24 cellular contexts compared by ENCODE assay signal in the genomic region with DNA sequence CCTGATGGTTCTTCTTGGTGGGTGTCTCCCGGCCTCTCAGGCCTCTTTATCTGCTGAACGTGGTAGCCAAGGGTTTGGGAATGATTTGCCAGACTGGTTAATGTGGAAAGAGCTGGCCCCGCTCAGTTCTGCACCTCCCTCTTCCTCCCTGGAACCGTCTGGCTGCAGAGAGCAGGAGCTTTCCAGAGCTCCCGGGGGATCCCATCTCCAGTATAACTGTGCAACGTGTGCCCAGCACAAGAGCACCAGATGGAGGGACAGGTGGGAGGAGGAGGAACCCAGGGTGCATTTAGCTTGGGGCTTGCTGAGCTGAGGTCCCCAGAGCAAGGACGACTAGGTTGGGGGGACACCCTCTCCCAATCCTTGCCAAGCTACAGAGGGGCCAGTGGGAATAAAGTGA. TPM values are rescaled to one million over a fixed set of nuclear protein-coding genes. Genes with fewer than 3 reads are reported as not detected.
A peak's percentile ranks its signal among the peaks of the same experiment; 100 is the strongest.
DNase-seq lines count a peak whose midpoint lies in the region; TF ChIP-seq lines count a peak whose summit lies in the region.
"Had no signal": no experiment of that assay in that cellular context is flagged by ENCODE, and none has a peak within 500 bp of the region (broad histone marks: within the 10 kb centered on the region; RNA-seq: fewer than 3 reads in every experiment).

No MANE protein-coding gene starts in this region.

- H3K79me2 ChIP-seq in trophoblast cell (ENCODE audit: control insufficient read depth, insufficient read depth, low read length, poor library complexity) = no peaks in the 10 kb centered on the region

- no peak overlapping the region for H4K8ac ChIP-seq in trophoblast cell (ENCODE audit: low read depth, low read length)

- no peak overlapping the region for H3K18ac ChIP-seq in trophoblast cell (ENCODE audit: low read length)

- no peak overlapping the region for H2AK5ac ChIP-seq in trophoblast cell (ENCODE audit: low read length)

- peaks cover 10% of the 10 kb centered on the region for H3K9me3 ChIP-seq in WERI-Rb-1 (ENCODE audit: severe bottlenecking)
- H3K9me3 ChIP-seq in trophoblast cell (ENCODE audit: insufficient read depth, low read depth, low read length) = peaks cover 8% of the 10 kb centered on the region
- H3K9me3 ChIP-seq: A549, SJCRH30 had no signal

- no peak overlapping the region for H3K4me3 ChIP-seq in WERI-Rb-1 (ENCODE audit: low read depth, low read length)
- no peak overlapping the region for H3K4me3 ChIP-seq in trophoblast cell (ENCODE audit: low read depth, low read length)
- H3K4me3 ChIP-seq: A549, PC-9, SJCRH30 had no signal

- peak; percentile 83 for DNase-seq in D341Med (ENCODE audit: low spot score)
- peak; percentile 72 for DNase-seq in DMS 273 treated with DMSO at 0.1 percent for 48 hours (lab: John Stamatoyannopoulos, UW)
- DNase-seq in NCI-H2171 (lab: John Stamatoyannopoulos, UW) = peak; percentile 97
- peak; percentile 72 for DNase-seq in WERI-Rb-1
- DNase-seq in AG20443 (ENCODE audit: low spot score) = no peak
- no peak for DNase-seq in activated CD4-positive, CD25-positive, alpha-beta regulatory T cell treated with anti-CD3 and anti-CD28 coated beads, Interleukin-2, amount 50 U/mL, for 72 hours
- no peak for DNase-seq in inferior parietal cortex (ENCODE audit: extremely low spot score)
- DNase-seq in trophoblast cell = no peak
- DNase-seq: C1 segment of cervical spinal cord; CD4-positive, alpha-beta memory T cell; COR-L47; DMS79 treated with DMSO at 0.1 percent for 48 hours; GF-D8; HCEC 1CT; MM.1S; NCI-H1417 treated with DMSO at 0.1 percent for 48 hours; NCI-H2029; PC-9; SJCRH30; T-helper 17 cell had no signal

- H3K36me3 ChIP-seq in WERI-Rb-1 = no peaks in the 10 kb centered on the region
- H3K36me3 ChIP-seq in trophoblast cell (ENCODE audit: control insufficient read depth in 1 of 2, insufficient read depth in 2 of 2, low read length in 2 of 2) = no peaks in the 10 kb centered on the region
- H3K36me3 ChIP-seq: SJCRH30 had no signal

- peak overlapping the region; percentile 52 for H3K27ac ChIP-seq in WERI-Rb-1
- no peak overlapping the region for H3K27ac ChIP-seq in trophoblast cell (ENCODE audit: low read depth, low read length)
- H3K27ac ChIP-seq: A549, KMS-11, PC-9, SJCRH30 had no signal

- H2BK12ac ChIP-seq in trophoblast cell (ENCODE audit: low read length) = no peak overlapping the region

- H3K4me1 ChIP-seq in trophoblast cell (ENCODE audit: control insufficient read depth in 1 of 2, insufficient read depth in 2 of 2, low read length in 2 of 2) = peaks cover 0 to 2% of the 10 kb centered on the region in 2 experiments
- H3K4me1 ChIP-seq: SJCRH30 had no signal

- WGBS in trophoblast cell (ENCODE audit: extremely low coverage, insufficient coverage, insufficient read length) = no CpG with 5 or more reads among the region's 7 CpGs

- no peak overlapping the region for H3K4ac ChIP-seq in trophoblast cell (ENCODE audit: low read depth, low read length)

- H4K91ac ChIP-seq in trophoblast cell (ENCODE audit: low read depth, low read length) = no peak overlapping the region

- no peak overlapping the region for H3K14ac ChIP-seq in trophoblast cell (ENCODE audit: low read length)

- H3K27me3 ChIP-seq in WERI-Rb-1 (ENCODE audit: insufficient read depth, low read depth, severe bottlenecking) (no peaks in the 10 kb centered on the region), trophoblast cell (ENCODE audit: insufficient read depth, low read length) (no peaks in the 10 kb centered on the region)

- no peak overlapping the region for H2BK120ac ChIP-seq in trophoblast cell (ENCODE audit: insufficient read depth, low read length, poor library complexity)

- H3K79me1 ChIP-seq in trophoblast cell (ENCODE audit: low read length) = no peaks in the 10 kb centered on the region

- no peak overlapping the region for H2AFZ ChIP-seq in trophoblast cell (ENCODE audit: insufficient read depth, low read length, poor library complexity)
- H2AFZ ChIP-seq: PC-9 had no signal

- H4K12ac ChIP-seq in trophoblast cell (ENCODE audit: low read depth, low read length) = no peak overlapping the region

- H3K23ac ChIP-seq in trophoblast cell (ENCODE audit: low read length) = no peak overlapping the region

- no peak overlapping the region for H3K9ac ChIP-seq in trophoblast cell (ENCODE audit: low read length)
- H3K9ac ChIP-seq: KMS-11 had no signal

- no peak for TF ChIP-seq CTCF in WERI-Rb-1 (IDR thresholded peaks at IDR 0.05; ENCODE audit: low read depth, low read length)

- no peak overlapping the region for H3K4me2 ChIP-seq in trophoblast cell (ENCODE audit: low read length)
- H3K4me2 ChIP-seq: A549, KMS-11, PC-9 had no signal

- H2BK5ac ChIP-seq in trophoblast cell (ENCODE audit: low read depth, low read length, poor library complexity) = no peak overlapping the region

RNA-seq across cellular contexts. Expression of a gene that starts 5.0 kb away (rescaled TPM):
- polyA plus RNA-seq in trophoblast cell (2013) = 10.1 and 13.5 TPM in 2 replicates
- polyA plus RNA-seq: CD4-positive, alpha-beta memory T cell; H1; IgD-negative memory B cell had no signal

RNA-seq across cellular contexts. Expression of a gene that starts 10.5 kb away (rescaled TPM):
- 0.07 TPM in 1 of 2 replicates, not detected in the other for polyA plus RNA-seq in trophoblast cell (2013)
- polyA plus RNA-seq: A549; CD4-positive, alpha-beta memory T cell; H1; IgD-negative memory B cell had no signal

RNA-seq across cellular contexts. Expression of a gene that starts 34.6 kb away (rescaled TPM):
- polyA plus RNA-seq in trophoblast cell (2013) = 0.08 and 0.18 TPM in 2 replicates
- polyA plus RNA-seq: IgD-negative memory B cell had no signal

RNA-seq across cellular contexts. Expression of a gene that starts 42.4 kb away (rescaled TPM):
- 0.01 TPM in 1 of 2 replicates, not detected in the other for polyA plus RNA-seq in trophoblast cell (2013)
- polyA plus RNA-seq: A549, H1 had no signal

RNA-seq across cellular contexts. Expression of a gene that starts 46.1 kb away (rescaled TPM):
- polyA plus RNA-seq in trophoblast cell (2013) = 0.60 and 0.63 TPM in 2 replicates
- polyA plus RNA-seq: CD4-positive, alpha-beta memory T cell; IgD-negative memory B cell had no signal

Comparison
In these comparisons a context has a peak if more than half of its experiments do, and no peak if none do; other contexts are left out.
1. DNase-seq: peak in D341Med (single experiment), DMS 273 treated with DMSO at 0.1 percent for 48 hours (single experiment), NCI-H2171 (single experiment) and WERI-Rb-1 (single experiment); none in AG20443 (single experiment), activated CD4-positive, CD25-positive, alpha-beta regulatory T cell treated with anti-CD3 and anti-CD28 coated beads, Interleukin-2, amount 50 U/mL, for 72 hours (single experiment), inferior parietal cortex (single experiment) and trophoblast cell (0 of 2).